ENCODE assay signal across 19 cellular contexts in the genomic region with DNA sequence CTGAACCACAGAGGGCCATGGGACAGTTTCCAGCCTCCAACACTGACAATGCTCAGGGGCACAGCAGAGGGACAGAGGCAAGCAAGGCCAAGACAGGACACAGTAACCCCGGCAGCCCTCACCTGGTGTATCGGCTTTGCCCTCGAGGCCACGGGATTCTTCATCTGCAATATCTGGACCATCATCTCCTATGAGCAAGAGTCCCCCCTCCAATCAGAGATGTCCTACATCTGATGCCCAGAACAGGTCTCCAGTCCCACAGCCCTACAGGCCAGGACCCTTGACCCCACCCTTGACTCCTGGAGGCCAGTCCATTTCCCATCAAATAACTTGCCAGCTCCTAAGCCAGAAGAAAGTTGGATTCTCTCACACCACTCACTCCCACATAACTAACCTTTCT. TPM values are rescaled to one million over a fixed set of nuclear protein-coding genes. Genes with fewer than 3 reads are reported as not detected.
A peak's percentile ranks its signal among the peaks of the same experiment; 100 is the strongest.
DNase-seq lines count a peak whose midpoint lies in the region; ATAC-seq and TF ChIP-seq lines count a peak whose summit lies in the region.
"Had no signal": no experiment of that assay in that cellular context is flagged by ENCODE, and none has a peak within 500 bp of the region (broad histone marks: within the 10 kb centered on the region; RNA-seq: fewer than 3 reads in every experiment).

No MANE protein-coding gene starts in this region.

- H2AFZ ChIP-seq in osteoblast (ENCODE audit: low read length) = no peak overlapping the region

- DNase-seq in Right ventricle myocardium superior = peak; percentile 15
- no peak for DNase-seq in left ventricle myocardium superior
- peak; percentile 29 for DNase-seq in RWPE2 (ENCODE audit: low spot score)
- DNase-seq in immature natural killer cell = no peak
- peak; percentile 76 for DNase-seq in osteoblast (ENCODE audit: insufficient read length, low spot score, missing footprints)
- no peak for DNase-seq in naive thymus-derived CD4-positive, alpha-beta T cell
- DNase-seq in retina = no peak
- DNase-seq in foreskin keratinocyte = no peak
- DNase-seq: GOT3, NCI-H2171 had no signal

- CTCF ChIA-PET in naive thymus-derived CD4-positive, alpha-beta T cell (lab: Charles Lee) = interaction anchor here (0.7 to 2.1 kb wide), 6 partner anchors 10 to 46 kb away, joined by 4 to 7 read pairs (median 5); no protein-coding TSS in a partner anchor

- no peaks in the 10 kb centered on the region for H3K9me3 Mint-ChIP-seq in immature natural killer cell
- H3K9me3 Mint-ChIP-seq in naive thymus-derived CD4-positive, alpha-beta T cell = no peaks in the 10 kb centered on the region
- H3K9me3 Mint-ChIP-seq: CD14-positive monocyte, HFFc6 had no signal

- H3K9me3 ChIP-seq in RWPE2 (ENCODE audit: severe bottlenecking) (no peaks in the 10 kb centered on the region), osteoblast (ENCODE audit: low read depth, low read length) (no peaks in the 10 kb centered on the region)
- H3K9me3 ChIP-seq in naive thymus-derived CD4-positive, alpha-beta T cell (ENCODE audit: control insufficient read depth in 2 of 3, low read length in 3 of 3) = no peaks in the 10 kb centered on the region
- H3K9me3 ChIP-seq: BE2C, HAP-1, SK-N-SH had no signal

- H3K27me3 ChIP-seq in RWPE2 (ENCODE audit: insufficient read depth, poor library complexity, severe bottlenecking) = no peaks in the 10 kb centered on the region
- H3K27me3 ChIP-seq in osteoblast (ENCODE audit: insufficient read depth, low read length) = no peaks in the 10 kb centered on the region
- H3K27me3 ChIP-seq in naive thymus-derived CD4-positive, alpha-beta T cell (ENCODE audit: control insufficient read depth in 2 of 2, insufficient read depth in 2 of 2, low read length in 2 of 2) = no peaks in the 10 kb centered on the region
- no peaks in the 10 kb centered on the region for H3K27me3 ChIP-seq in foreskin keratinocyte
- H3K27me3 ChIP-seq: BE2C had no signal

- no peak overlapping the region for H3K27ac ChIP-seq in RWPE2 (ENCODE audit: poor library complexity, severe bottlenecking)
- no peak overlapping the region for H3K27ac ChIP-seq in osteoblast (ENCODE audit: low read depth, low read length)
- H3K27ac ChIP-seq in naive thymus-derived CD4-positive, alpha-beta T cell (ENCODE audit: low read depth, low read length) = no peak overlapping the region
- H3K27ac ChIP-seq in foreskin keratinocyte = no peak overlapping the region
- H3K27ac ChIP-seq: KMS-11 had no signal

- peaks cover 12 to 47% (median 13%) of the 10 kb centered on the region in 3 donors for H3K36me3 Mint-ChIP-seq in immature natural killer cell
- H3K36me3 Mint-ChIP-seq in naive thymus-derived CD4-positive, alpha-beta T cell = peaks cover 11 to 51% (median 20%) of the 10 kb centered on the region in 5 donors

- TF ChIP-seq CTCF in RWPE2 (IDR thresholded peaks at IDR 0.05; ENCODE audit: poor library complexity, severe bottlenecking) = no peak
- TF ChIP-seq CTCF in osteoblast (IDR thresholded peaks at IDR 0.05; ENCODE audit: extremely low read depth, low read depth, low read length) = no peak
- TF ChIP-seq CTCF in foreskin keratinocyte (conservative IDR thresholded peaks at IDR 0.05) = no peak

- intact Hi-C loops in Right ventricle myocardium superior (cut with DNase I) (no loop called here), left ventricle myocardium superior (cut with micrococcal nuclease) (no loop called here)
- intact Hi-C loops in naive thymus-derived CD4-positive, alpha-beta T cell (cut with micrococcal nuclease) = no loop called here

- H4K20me1 ChIP-seq in osteoblast (ENCODE audit: insufficient read depth, low read length) = peaks cover 31% of the 10 kb centered on the region

- peaks cover 2 to 3% (median 2%) of the 10 kb centered on the region in 3 donors for H3K27me3 Mint-ChIP-seq in immature natural killer cell (ENCODE audit: low read depth in 3 of 3)
- no peaks in the 10 kb centered on the region for H3K27me3 Mint-ChIP-seq in naive thymus-derived CD4-positive, alpha-beta T cell

- no peak for ATAC-seq in Right ventricle myocardium superior (ENCODE audit: poor library complexity)
- no peak for ATAC-seq in left ventricle myocardium superior
- ATAC-seq in RWPE2 (ENCODE audit: low read depth) = no peak
- no peak for ATAC-seq in naive thymus-derived CD4-positive, alpha-beta T cell
- ATAC-seq in foreskin keratinocyte = no peak
- ATAC-seq: Panc1 had no signal

- H3K4me1 ChIP-seq in RWPE2 (ENCODE audit: insufficient read depth, poor library complexity, severe bottlenecking) (no peaks in the 10 kb centered on the region), osteoblast (ENCODE audit: insufficient read depth, low read length) (no peaks in the 10 kb centered on the region), foreskin keratinocyte (no peaks in the 10 kb centered on the region)
- H3K4me1 ChIP-seq in naive thymus-derived CD4-positive, alpha-beta T cell (ENCODE audit: control insufficient read depth in 2 of 2, insufficient read depth in 2 of 2, low read length in 2 of 2) = peaks cover 0 to 9% of the 10 kb centered on the region in 2 donors
- H3K4me1 ChIP-seq: BE2C, HAP-1 had no signal

- no peak overlapping the region for H3K4me3 Mint-ChIP-seq in immature natural killer cell
- no peak overlapping the region for H3K4me3 Mint-ChIP-seq in naive thymus-derived CD4-positive, alpha-beta T cell
- H3K4me3 Mint-ChIP-seq: CD14-positive monocyte, HFFc6 had no signal

- peak overlapping the region in 5 of 6 donors; percentile 82 to 90 (median 82) for H3K27ac Mint-ChIP-seq in immature natural killer cell
- H3K27ac Mint-ChIP-seq in naive thymus-derived CD4-positive, alpha-beta T cell = peak overlapping the region in 4 of 9 donors; percentile 17 to 81 (median 70)
- H3K27ac Mint-ChIP-seq: HFFc6 had no signal

- H3K4me2 ChIP-seq in osteoblast (ENCODE audit: insufficient read depth, low read length) = no peak overlapping the region
- H3K4me2 ChIP-seq: KMS-11, SK-N-SH had no signal

- H3K79me2 ChIP-seq in osteoblast (ENCODE audit: insufficient read depth, low read length) = peaks cover 9% of the 10 kb centered on the region

- POLR2A ChIA-PET in naive thymus-derived CD4-positive, alpha-beta T cell (lab: Charles Lee) = interaction anchor here (1.3 kb wide), 1 partner anchor 46 kb away, joined by 4 read pairs; no protein-coding TSS in a partner anchor

- H3K4me1 Mint-ChIP-seq in immature natural killer cell = peaks cover 6 to 11% of the 10 kb centered on the region in 2 donors
- peaks cover 0 to 10% (median 4%) of the 10 kb centered on the region in 7 donors for H3K4me1 Mint-ChIP-seq in naive thymus-derived CD4-positive, alpha-beta T cell
- H3K4me1 Mint-ChIP-seq: CD14-positive monocyte had no signal

- H3K36me3 ChIP-seq in RWPE2 (ENCODE audit: low read depth) (peaks cover 95% of the 10 kb centered on the region), osteoblast (ENCODE audit: insufficient read depth, low read length) (peaks cover 88% of the 10 kb centered on the region)
- H3K36me3 ChIP-seq in naive thymus-derived CD4-positive, alpha-beta T cell (ENCODE audit: control insufficient read depth in 2 of 3, insufficient read depth in 3 of 3, low read length in 3 of 3) = peaks cover 51 to 100% (median 51%) of the 10 kb centered on the region in 3 experiments

- H3K4me3 ChIP-seq in RWPE2 (ENCODE audit: severe bottlenecking) = no peak overlapping the region
- no peak overlapping the region for H3K4me3 ChIP-seq in osteoblast (ENCODE audit: insufficient read depth, low read length)
- no peak overlapping the region for H3K4me3 ChIP-seq in naive thymus-derived CD4-positive, alpha-beta T cell (ENCODE audit: low read length)
- H3K4me3 ChIP-seq: HAP-1 had no signal

RNA-seq across cellular contexts. Expression of gene KMT2D, which starts 17.4 kb away (rescaled TPM):
- 38.1 TPM for total RNA-seq in Right ventricle myocardium superior
- total RNA-seq in left ventricle myocardium superior = 43.8 TPM
- 10 to 100 TPM in 1 of 3 donors, 1 to 10 TPM in 2; 1.1 to 29.6 (median 3.8) TPM for polyA plus RNA-seq in immature natural killer cell
- 24.6 and 28.6 TPM in 2 replicates for total RNA-seq in osteoblast
- 100 to 1,000 TPM; 129 to 167 (median 151) TPM for total RNA-seq in naive thymus-derived CD4-positive, alpha-beta T cell
- 10 to 100 TPM in 1 of 2 donors, 1 to 10 TPM in 1; 6.6 to 26.4 TPM for polyA plus RNA-seq in naive thymus-derived CD4-positive, alpha-beta T cell
- total RNA-seq in foreskin keratinocyte = 28.0 and 30.8 TPM in 2 replicates
- polyA plus RNA-seq in foreskin keratinocyte = 3.3 and 4.8 TPM in 2 replicates

RNA-seq across cellular contexts. Expression of gene PRKAG1, which starts 24.7 kb away (rescaled TPM):
- total RNA-seq in Right ventricle myocardium superior (92.8 TPM), left ventricle myocardium superior (78.1 TPM), osteoblast (81.3 and 89.0 TPM in 2 replicates), foreskin keratinocyte (73.0 and 75.3 TPM in 2 replicates)
- polyA plus RNA-seq in immature natural killer cell (10 to 100 TPM; 58.5 to 75.3 (median 69.1) TPM), foreskin keratinocyte (65.4 and 70.9 TPM in 2 replicates)
- total RNA-seq in naive thymus-derived CD4-positive, alpha-beta T cell = 10 to 100 TPM; 34.0 to 74.4 (median 50.6) TPM
- polyA plus RNA-seq in naive thymus-derived CD4-positive, alpha-beta T cell = 10 to 100 TPM; 39.4 to 49.6 TPM

RNA-seq across cellular contexts. Expression of gene RHEBL1, which starts 26.5 kb away (rescaled TPM):
- 0.48 TPM for total RNA-seq in Right ventricle myocardium superior
- total RNA-seq in left ventricle myocardium superior = 0.32 TPM
- polyA plus RNA-seq in immature natural killer cell = 10 to 100 TPM; 11.0 to 22.5 (median 16.5) TPM
- total RNA-seq in osteoblast = 0.72 and 0.88 TPM in 2 replicates
- 1 to 10 TPM; 1.8 to 9.4 (median 3.3) TPM for total RNA-seq in naive thymus-derived CD4-positive, alpha-beta T cell
- polyA plus RNA-seq in naive thymus-derived CD4-positive, alpha-beta T cell = 1 to 10 TPM; 1.8 to 3.8 TPM
- total RNA-seq in foreskin keratinocyte = 4.8 and 5.9 TPM in 2 replicates
- polyA plus RNA-seq in foreskin keratinocyte = 6.3 and 7.9 TPM in 2 replicates

RNA-seq across cellular contexts. Expression of gene DDN, which starts 44.1 kb away (rescaled TPM):
- 0.78 TPM for total RNA-seq in Right ventricle myocardium superior
- 0.77 TPM for total RNA-seq in left ventricle myocardium superior
- not detected for polyA plus RNA-seq in immature natural killer cell
- under 0.01 and 0.29 TPM in 2 replicates for total RNA-seq in osteoblast
- total RNA-seq in naive thymus-derived CD4-positive, alpha-beta T cell = under 1 TPM in 3 of 5 experiments, not detected in 2; 0.19 to 0.71 (median 0.27) TPM
- not detected for polyA plus RNA-seq in naive thymus-derived CD4-positive, alpha-beta T cell
- 0.34 and 0.56 TPM in 2 replicates for total RNA-seq in foreskin keratinocyte
- 0.26 and 0.50 TPM in 2 replicates for polyA plus RNA-seq in foreskin keratinocyte
- polyA plus RNA-seq: CD14-positive monocyte had no signal

RNA-seq across cellular contexts. Expression of gene DHH, which starts 51.4 kb away (rescaled TPM):
- 0.32 TPM for total RNA-seq in Right ventricle myocardium superior
- 0.52 TPM for total RNA-seq in left ventricle myocardium superior
- polyA plus RNA-seq in immature natural killer cell = not detected
- total RNA-seq in osteoblast = under 0.01 TPM in 1 of 2 replicates, not detected in the other
- under 1 TPM; 0.24 to 0.91 (median 0.76) TPM for total RNA-seq in naive thymus-derived CD4-positive, alpha-beta T cell
- not detected for polyA plus RNA-seq in naive thymus-derived CD4-positive, alpha-beta T cell
- total RNA-seq in foreskin keratinocyte = not detected in 2 replicates
- not detected in 2 replicates for polyA plus RNA-seq in foreskin keratinocyte
- total RNA-seq: Daoy, G401 had no signal
- polyA plus RNA-seq: CD14-positive monocyte had no signal

Comparison
In these comparisons a context has a peak if more than half of its experiments do, and no peak if none do; other contexts are left out.
1. DNase-seq: peak in Right ventricle myocardium superior (single experiment), RWPE2 (single experiment) and osteoblast (single experiment); none in left ventricle myocardium superior (single experiment), immature natural killer cell (0 of 3), naive thymus-derived CD4-positive, alpha-beta T cell (0 of 9), retina (single experiment) and foreskin keratinocyte (0 of 2).